14 cellular contexts compared by ENCODE assay signal in genomic region chr3:30617069-30617468, GRCh38. TPM values are rescaled to one million over a fixed set of nuclear protein-coding genes. Genes with fewer than 3 reads are reported as not detected.
A peak's percentile ranks its signal among the peaks of the same experiment; 100 is the strongest.
DNase-seq lines count a peak whose midpoint lies in the region; ATAC-seq, FAIRE-seq and TF ChIP-seq lines count a peak whose summit lies in the region.
"Had no signal": no experiment of that assay in that cellular context is flagged by ENCODE, and none has a peak within 500 bp of the region (broad histone marks: within the 10 kb centered on the region; RNA-seq: fewer than 3 reads in every experiment).

No MANE protein-coding gene starts in this region.

- H3K9me1 ChIP-seq in keratinocyte (ENCODE audit: control insufficient read depth, extremely low read depth, insufficient read depth, low read length): peaks cover 3% of the 10 kb centered on the region

- CTCF ChIA-PET in activated naive CD4-positive, alpha-beta T cell treated with anti-CD3 and anti-CD28 coated beads, Interleukin-2, amount 10 ng/mL, durations not matched to agents 7 days and 5 days (lab: Charles Lee): interaction anchor here (0.9 to 2.9 kb wide), 5 partner anchors 10 to 76 kb away, joined by 3 to 7 read pairs (median 6); no protein-coding TSS in a partner anchor

- DNase-seq in activated naive CD4-positive, alpha-beta T cell treated with anti-CD3 and anti-CD28 coated beads, Interleukin-2, amount 10 ng/mL, durations not matched to agents 7 days and 5 days: no peak
- DNase-seq in activated naive CD4-positive, alpha-beta T cell treated with Interleukin-2 at 50 U/mL for 16 hours: no peak
- DNase-seq in T-helper 17 cell (no peak), keratinocyte (ENCODE audit: low read depth, low spot score) (no peak), AG08395 (ENCODE audit: low spot score) (no peak), NCI-H510A treated with DMSO at 0.1 percent for 48 hours (lab: John Stamatoyannopoulos, UW) (no peak)
- DNase-seq: activated CD4-positive, CD25-positive, alpha-beta regulatory T cell treated with anti-CD3 and anti-CD28 coated beads, Interleukin-2, amount 50 U/mL, for 72 hours; activated effector memory CD4-positive, alpha-beta T cell treated with anti-CD3 and anti-CD28 coated beads, Interleukin-2, amount 50 U/mL, for 16 hours; head of caudate nucleus; NCI-H2171 treated with DMSO at 0.1 percent for 48 hours; RPMI8226 had no signal

- H4K20me1 ChIP-seq in keratinocyte (ENCODE audit: control insufficient read depth, extremely low read depth, insufficient read depth, low read length): peaks cover 38% of the 10 kb centered on the region

- no peak overlapping the region for H2AFZ ChIP-seq in keratinocyte (ENCODE audit: control insufficient read depth, low read length)

- peaks cover 45% of the 10 kb centered on the region for H3K4me1 ChIP-seq in keratinocyte (ENCODE audit: control insufficient read depth, extremely low read depth, insufficient read depth, low read length)
- peaks cover 3 to 87% (median 76%) of the 10 kb centered on the region in 5 donors for H3K4me1 ChIP-seq in subcutaneous abdominal adipose tissue (ENCODE audit: control insufficient read depth in 5 of 5, insufficient read depth in 5 of 5, low read length in 5 of 5)

- peaks cover 5% of the 10 kb centered on the region for H3K9me3 Mint-ChIP-seq in activated naive CD4-positive, alpha-beta T cell treated with anti-CD3 and anti-CD28 coated beads, Interleukin-2, amount 10 ng/mL, durations not matched to agents 7 days and 5 days

- H3K4me1 Mint-ChIP-seq in activated naive CD4-positive, alpha-beta T cell treated with anti-CD3 and anti-CD28 coated beads, Interleukin-2, amount 10 ng/mL, durations not matched to agents 7 days and 5 days: peaks cover 96% of the 10 kb centered on the region
- H3K4me1 Mint-ChIP-seq in T-helper 17 cell: peaks cover 73% of the 10 kb centered on the region

- H3K9ac ChIP-seq in keratinocyte (ENCODE audit: control insufficient read depth, extremely low read depth, insufficient read depth, low read length) (no peak overlapping the region), subcutaneous abdominal adipose tissue (ENCODE audit: low read length in 5 of 5) (no peak overlapping the region)

- peaks cover 99% of the 10 kb centered on the region for H3K79me2 ChIP-seq in keratinocyte (ENCODE audit: control insufficient read depth, insufficient read depth, low read length)

- no peak for TF ChIP-seq CTCF in keratinocyte (optimal IDR thresholded peaks at IDR 0.05 in 1 of 3, IDR thresholded peaks at IDR 0.05 in 1 of 3, conservative IDR thresholded peaks at IDR 0.05 in 1 of 3; ENCODE audit: extremely low read depth in 1 of 3, insufficient read depth in 2 of 3, low read length in 3 of 3)

- H3K4me3 ChIP-seq in keratinocyte (ENCODE audit: control insufficient read depth in 2 of 3, extremely low read depth in 1 of 3, insufficient read depth in 2 of 3, low read depth in 1 of 3, low read length in 3 of 3) (no peak overlapping the region), subcutaneous abdominal adipose tissue (ENCODE audit: low read depth in 1 of 5, low read length in 5 of 5) (no peak overlapping the region)

- peaks cover 69% of the 10 kb centered on the region for H3K36me3 Mint-ChIP-seq in activated naive CD4-positive, alpha-beta T cell treated with anti-CD3 and anti-CD28 coated beads, Interleukin-2, amount 10 ng/mL, durations not matched to agents 7 days and 5 days
- H3K36me3 Mint-ChIP-seq in T-helper 17 cell (ENCODE audit: low read depth): peaks cover 6% of the 10 kb centered on the region

- H3K4me3 Mint-ChIP-seq in activated naive CD4-positive, alpha-beta T cell treated with anti-CD3 and anti-CD28 coated beads, Interleukin-2, amount 10 ng/mL, durations not matched to agents 7 days and 5 days: peak overlapping the region; percentile 66
- H3K4me3 Mint-ChIP-seq in T-helper 17 cell: peak overlapping the region; percentile 63

- dilution Hi-C loops in keratinocyte (cut with MboI; ENCODE audit: extremely low pct_ligation_motif_present, low sequenced_read_pairs): no loop called here

- peak; percentile 34 for FAIRE-seq in keratinocyte (lab: Jason Lieb, UNC)

- H3K4me2 ChIP-seq in keratinocyte (ENCODE audit: control insufficient read depth, extremely low read depth, insufficient read depth, low read depth, low read length): no peak overlapping the region

- H3K36me3 ChIP-seq in keratinocyte (ENCODE audit: control insufficient read depth in 2 of 2, extremely low read depth in 1 of 2, insufficient read depth in 2 of 2, low read length in 2 of 2) (peaks cover 8 to 29% of the 10 kb centered on the region in 2 experiments), subcutaneous abdominal adipose tissue (ENCODE audit: control insufficient read depth in 5 of 5, insufficient read depth in 5 of 5, low read length in 5 of 5) (no peaks in the 10 kb centered on the region)

- H3K27me3 ChIP-seq in keratinocyte (ENCODE audit: control insufficient read depth, extremely low read depth, insufficient read depth, low read length) (no peaks in the 10 kb centered on the region), subcutaneous abdominal adipose tissue (ENCODE audit: control insufficient read depth in 5 of 5, insufficient read depth in 4 of 5, low read length in 5 of 5) (no peaks in the 10 kb centered on the region)
- H3K27me3 ChIP-seq: esophagus muscularis mucosa had no signal

- H3K27ac ChIP-seq in keratinocyte (ENCODE audit: control insufficient read depth, insufficient read depth, low read length): no peak overlapping the region
- H3K27ac ChIP-seq in subcutaneous abdominal adipose tissue (ENCODE audit: low read depth, low read length): peak overlapping the region; percentile 92

- H3K27ac Mint-ChIP-seq in activated naive CD4-positive, alpha-beta T cell treated with anti-CD3 and anti-CD28 coated beads, Interleukin-2, amount 10 ng/mL, durations not matched to agents 7 days and 5 days: peak overlapping the region; percentile 81
- H3K27ac Mint-ChIP-seq in T-helper 17 cell: peak overlapping the region; percentile 99

- ATAC-seq in T-helper 17 cell (no peak), GM18909 (IDR thresholded peaks at IDR 0.05; ENCODE audit: poor library complexity, unreplicated experiment) (no peak)

- H3K9me3 ChIP-seq in T-helper 17 cell (ENCODE audit: control insufficient read depth, low read length, poor library complexity, severe bottlenecking): no peaks in the 10 kb centered on the region
- no peaks in the 10 kb centered on the region for H3K9me3 ChIP-seq in keratinocyte (ENCODE audit: control insufficient read depth, low read depth, low read length)
- H3K9me3 ChIP-seq in subcutaneous abdominal adipose tissue (ENCODE audit: control insufficient read depth in 5 of 5, low read length in 5 of 5): no peaks in the 10 kb centered on the region
- H3K9me3 ChIP-seq: esophagus muscularis mucosa had no signal

- no peaks in the 10 kb centered on the region for H3K27me3 Mint-ChIP-seq in activated naive CD4-positive, alpha-beta T cell treated with anti-CD3 and anti-CD28 coated beads, Interleukin-2, amount 10 ng/mL, durations not matched to agents 7 days and 5 days
- no peaks in the 10 kb centered on the region for H3K27me3 Mint-ChIP-seq in T-helper 17 cell

RNA-seq across cellular contexts. Expression of gene TGFBR2, which starts 10.7 kb away (rescaled TPM):
- 10 to 100 TPM; 58.4 to 74.5 TPM for total RNA-seq in T-helper 17 cell
- 250 to 402 TPM (median 303 TPM) in 3 replicates for polyA plus RNA-seq in keratinocyte
- 39.9 TPM for polyA plus RNA-seq in keratinocyte (2011; ENCODE audit: low read depth)
- polyA plus RNA-seq in keratinocyte (2011; cell fraction: cytosol; rRNA removed): 201 and 293 TPM in 2 replicates
- 332 and 361 TPM in 2 replicates for polyA plus RNA-seq in keratinocyte (2011; cell fraction: nucleus; rRNA removed)
- polyA plus RNA-seq in keratinocyte (2012; ENCODE audit: low replicate concordance): 37.4 and 256 TPM in 2 replicates
- polyA minus RNA-seq in keratinocyte: 379 to 451 TPM (median 420 TPM) in 3 replicates
- 312 TPM for polyA minus RNA-seq in keratinocyte (2011; cell fraction: cytosol; rRNA and poly(A)+ RNA removed)
- polyA minus RNA-seq in keratinocyte (2011; cell fraction: nucleus; rRNA and poly(A)+ RNA removed): 400 and 638 TPM in 2 replicates
